Comparison of ENCODE assay signal across 24 cellular contexts in genomic region chr18:80203243-80203642, GRCh38.
"Had no signal": no experiment of that assay in that cellular context is flagged by ENCODE, and none has a peak within 500 bp of the region (broad histone marks: within the 10 kb centered on the region; RNA-seq: fewer than 3 reads in every experiment).

No MANE protein-coding gene starts in this region.

- H3K4me3 Mint-ChIP-seq: activated CD4-positive, alpha-beta memory T cell treated with anti-CD3 and anti-CD28 coated beads for 36 hours; activated CD4-positive, alpha-beta T cell treated with anti-CD3 and anti-CD28 coated beads, Interleukin-2, amount 10 ng/mL, durations not matched to agents 7 days and 5 days; activated naive CD8-positive, alpha-beta T cell treated with anti-CD3 and anti-CD28 coated beads, Interleukin-2, amount 10 ng/mL, durations not matched to agents 7 days and 5 days; T-helper 1 cell treated with Interleukin-12 subunit alpha and Interleukin-12 subunit beta and Interleukin-4 antibody, amounts not matched to agents 30 μg/mL and 1 μg/mL, for 36 hours; WTC11 had no signal

- H3K4me1 Mint-ChIP-seq: activated naive CD8-positive, alpha-beta T cell treated with anti-CD3 and anti-CD28 coated beads, Interleukin-2, amount 10 ng/mL, durations not matched to agents 7 days and 5 days had no signal

- H3K27ac Mint-ChIP-seq: activated CD4-positive, alpha-beta memory T cell treated with anti-CD3 and anti-CD28 coated beads for 36 hours; activated CD4-positive, alpha-beta T cell treated with anti-CD3 and anti-CD28 coated beads, Interleukin-2, amount 10 ng/mL, durations not matched to agents 7 days and 5 days; activated naive CD8-positive, alpha-beta T cell treated with anti-CD3 and anti-CD28 coated beads, Interleukin-2, amount 10 ng/mL, durations not matched to agents 7 days and 5 days; T-helper 1 cell treated with Interleukin-12 subunit alpha and Interleukin-12 subunit beta and Interleukin-4 antibody, amounts not matched to agents 30 μg/mL and 1 μg/mL, for 36 hours; WTC11 had no signal

- H3K4me3 ChIP-seq: adrenal gland, breast epithelium, PC-9 had no signal

- H3K4me1 ChIP-seq: adrenal gland, breast epithelium had no signal

- ATAC-seq: WTC11 had no signal

- H3K27me3 ChIP-seq: adrenal gland, breast epithelium had no signal

- H3K36me3 Mint-ChIP-seq: activated CD4-positive, alpha-beta memory T cell treated with anti-CD3 and anti-CD28 coated beads for 36 hours; activated naive CD8-positive, alpha-beta T cell treated with anti-CD3 and anti-CD28 coated beads, Interleukin-2, amount 10 ng/mL, durations not matched to agents 7 days and 5 days; WTC11 had no signal

- H3K4me2 ChIP-seq: PC-9 had no signal

- H2AFZ ChIP-seq: PC-9 had no signal

- H3K9me3 Mint-ChIP-seq: activated CD4-positive, alpha-beta memory T cell treated with anti-CD3 and anti-CD28 coated beads for 36 hours; activated CD4-positive, alpha-beta T cell treated with anti-CD3 and anti-CD28 coated beads, Interleukin-2, amount 10 ng/mL, durations not matched to agents 7 days and 5 days; activated naive CD8-positive, alpha-beta T cell treated with anti-CD3 and anti-CD28 coated beads, Interleukin-2, amount 10 ng/mL, durations not matched to agents 7 days and 5 days; T-helper 1 cell treated with Interleukin-12 subunit alpha and Interleukin-12 subunit beta and Interleukin-4 antibody, amounts not matched to agents 30 μg/mL and 1 μg/mL, for 36 hours; WTC11 had no signal

- DNase-seq: activated CD4-positive, alpha-beta memory T cell treated with anti-CD3 and anti-CD28 coated beads for 36 hours; activated CD4-positive, alpha-beta T cell treated with anti-CD3 and anti-CD28 coated beads for 1 hour; activated CD4-positive, alpha-beta T cell treated with anti-CD3 and anti-CD28 coated beads, Interleukin-2, amount 10 ng/mL, durations not matched to agents 7 days and 5 days; activated CD8-positive, alpha-beta memory T cell treated with anti-CD3 and anti-CD28 coated beads for 24 hours; activated naive CD4-positive, alpha-beta T cell treated with anti-CD3 and anti-CD28 coated beads, Interleukin-2, amount 50 U/mL, for 16 hours; activated naive CD8-positive, alpha-beta T cell treated with anti-CD3 and anti-CD28 coated beads, Interleukin-2, amount 10 ng/mL, durations not matched to agents 7 days and 5 days; activated T-cell treated with anti-CD3 and anti-CD28 coated beads for 4 hours; activated T-cell treated with anti-CD3 and anti-CD28 coated beads, Interleukin-2, amount 50 U/mL, for 48 hours; anterior cingulate cortex; caudate nucleus; Karpas-422; MM.1S; NCI-H1105; NCI-H1436 treated with DMSO at 0.1 percent for 48 hours; NCI-H187; NCI-H2081; NCI-H510A treated with DMSO at 0.1 percent for 48 hours; NCI-H69; PC-9; SHP77 treated with DMSO at 0.1 percent for 48 hours had no signal

- H3K27ac ChIP-seq: adrenal gland, breast epithelium, PC-9 had no signal

- H3K36me3 ChIP-seq: adrenal gland, breast epithelium had no signal

- H3K9me3 ChIP-seq: adrenal gland, breast epithelium had no signal
